ENCODE assay signal across 8 cellular contexts in genomic region chr11:76669901-76670474, GRCh38. TPM values are rescaled to one million over a fixed set of nuclear protein-coding genes. Genes with fewer than 3 reads are reported as not detected.
DNase-seq lines count a peak whose midpoint lies in the region; ATAC-seq and TF ChIP-seq lines count a peak whose summit lies in the region.

No MANE protein-coding gene starts in this region.

- intact Hi-C loops in breast epithelium (cut with DNase I; ENCODE audit: low total_unique reads), result no loop called here
- intact Hi-C loops in right lobe of liver (cut with DNase I), result no loop called here
- intact Hi-C loops in tibial artery (cut with DNase I; ENCODE audit: low total_unique reads), result loop anchor here (5.0 kb wide), 1 partner anchor 58 kb away; no protein-coding TSS in a partner anchor

- H3K27me3 Mint-ChIP-seq in activated T-cell treated with anti-CD3 and anti-CD28 coated beads, Interleukin-2, amount 50 U/mL, for 4 hours (ENCODE audit: low read depth), result peaks cover 23% of the 10 kb centered on the region

- H3K9me3 Mint-ChIP-seq in activated T-cell treated with anti-CD3 and anti-CD28 coated beads, Interleukin-2, amount 50 U/mL, for 4 hours, result no peaks in the 10 kb centered on the region

- TF ChIP-seq POLR2A in breast epithelium (IDR thresholded peaks at IDR 0.05) (no peak), right lobe of liver (IDR thresholded peaks at IDR 0.05) (no peak)

- H3K36me3 Mint-ChIP-seq in activated T-cell treated with anti-CD3 and anti-CD28 coated beads, Interleukin-2, amount 50 U/mL, for 4 hours (ENCODE audit: insufficient read depth), result no peaks in the 10 kb centered on the region

- in situ Hi-C loops in G401 (cut with HindIII; ENCODE audit: low sequenced_read_pairs), result no loop called here

- 20% methylated on average over 1 of the region's 21 CpGs for WGBS in right lobe of liver (ENCODE audit: insufficient coverage, low coverage, low lambda C conversion rate, missing lambda C conversion rate)

- peak overlapping the region; percentile 61 to 88 for H3K27ac ChIP-seq in breast epithelium
- peak overlapping the region; percentile 40 to 85 (median 50) for H3K27ac ChIP-seq in right lobe of liver
- peak overlapping the region; percentile 90 to 91 for H3K27ac ChIP-seq in tibial artery

- no peak for DNase-seq in activated T-cell treated with anti-CD3 and anti-CD28 coated beads, Interleukin-2, amount 50 U/mL, for 4 hours
- no peak for DNase-seq in activated T-cell treated with anti-CD3 and anti-CD28 coated beads, Interleukin-2, amount 50 U/mL, for 1 hour
- DNase-seq in breast epithelium (ENCODE audit: low spot score in 2 of 2), result peak in 1 of 2 donors; percentile 47
- DNase-seq in right lobe of liver, result peak in 1 of 3 donors; percentile 44
- DNase-seq in tibial artery, result peak; percentile 76 to 87
- no peak for DNase-seq in stimulated activated CD8-positive, alpha-beta memory T cell treated with anti-CD3 and anti-CD28 coated beads, Interleukin-4, amount 100 ng/mL, for 48 hours
- no peak for DNase-seq in G401 (ENCODE audit: low spot score)

- H3K4me1 Mint-ChIP-seq in activated T-cell treated with anti-CD3 and anti-CD28 coated beads, Interleukin-2, amount 50 U/mL, for 4 hours (ENCODE audit: low read depth), result peaks cover 40% of the 10 kb centered on the region

- H3K4me1 ChIP-seq in breast epithelium, result peaks cover 0 to 7% of the 10 kb centered on the region in 2 donors
- peaks cover 0 to 15% (median 2%) of the 10 kb centered on the region in 4 donors for H3K4me1 ChIP-seq in right lobe of liver
- peaks cover 6 to 77% (median 53%) of the 10 kb centered on the region in 4 donors for H3K4me1 ChIP-seq in tibial artery

- TF ChIP-seq CTCF in breast epithelium (IDR thresholded peaks at IDR 0.05), result no peak
- TF ChIP-seq CTCF in right lobe of liver (IDR thresholded peaks at IDR 0.05), result no peak
- no peak for TF ChIP-seq CTCF in tibial artery (IDR thresholded peaks at IDR 0.05)

- H3K4me3 ChIP-seq in breast epithelium (peak overlapping the region; percentile 63 to 82 (median 77)), right lobe of liver (peak overlapping the region; percentile 44 to 53 (median 46)), tibial artery (peak overlapping the region; percentile 83 to 91)

- peak overlapping the region; percentile 77 for H3K4me3 Mint-ChIP-seq in activated T-cell treated with anti-CD3 and anti-CD28 coated beads, Interleukin-2, amount 50 U/mL, for 4 hours

- H3K36me3 ChIP-seq in breast epithelium (no peaks in the 10 kb centered on the region), right lobe of liver (no peaks in the 10 kb centered on the region), tibial artery (peaks cover 0 to 6% (median 0%) of the 10 kb centered on the region in 3 donors)

- no peaks in the 10 kb centered on the region for H3K9me3 ChIP-seq in breast epithelium
- H3K9me3 ChIP-seq in right lobe of liver, result no peaks in the 10 kb centered on the region
- H3K9me3 ChIP-seq in tibial artery, result no peaks in the 10 kb centered on the region

- H3K27me3 ChIP-seq in breast epithelium (peaks cover 0 to 8% of the 10 kb centered on the region in 2 donors), right lobe of liver (peaks cover 0 to 7% of the 10 kb centered on the region in 2 donors), tibial artery (no peaks in the 10 kb centered on the region)

- no peak for ATAC-seq in activated T-cell treated with anti-CD3 and anti-CD28 coated beads, Interleukin-2, amount 50 U/mL, for 4 hours
- ATAC-seq in right lobe of liver (no peak), HG03135 (IDR thresholded peaks at IDR 0.05; ENCODE audit: unreplicated experiment) (no peak)

RNA-seq across cellular contexts. Expression of gene LRRC32, which starts 0.6 kb away (rescaled TPM):
- 1 to 10 TPM; 4.6 to 5.8 (median 4.6) TPM for total RNA-seq in activated T-cell treated with anti-CD3 and anti-CD28 coated beads, Interleukin-2, amount 50 U/mL, for 4 hours
- total RNA-seq in breast epithelium, result 10 to 100 TPM in 2 of 3 donors, 1 to 10 TPM in 1; 7.5 to 56.0 (median 42.6) TPM
- total RNA-seq in right lobe of liver, result 10 to 100 TPM in 4 of 6 experiments, 1 to 10 TPM in 2; 7.4 to 19.5 (median 14.5) TPM
- 0.49 TPM in 1 of 2 replicates, not detected in the other for total RNA-seq in G401 (2014; rRNA removed; shearing (Covaris generic))

Comparison
In these comparisons a context has a peak if more than half of its experiments do, and no peak if none do; other contexts are left out.
1. DNase-seq: peak in tibial artery (2 of 2); none in activated T-cell treated with anti-CD3 and anti-CD28 coated beads, Interleukin-2, amount 50 U/mL, for 4 hours (single experiment), activated T-cell treated with anti-CD3 and anti-CD28 coated beads, Interleukin-2, amount 50 U/mL, for 1 hour (single experiment), stimulated activated CD8-positive, alpha-beta memory T cell treated with anti-CD3 and anti-CD28 coated beads, Interleukin-4, amount 100 ng/mL, for 48 hours (single experiment) and G401 (single experiment).
2. Peak in every context shown above with its lines, with median percentiles within 50 percentile points of each other: H3K27ac ChIP-seq and H3K4me3 ChIP-seq.